ENCODE assay signal across 13 cellular contexts in genomic region chr6:13299403-13299821, GRCh38.
"Had no signal": no experiment of that assay in that cellular context is flagged by ENCODE, and none has a peak within 500 bp of the region (broad histone marks: within the 10 kb centered on the region; RNA-seq: fewer than 3 reads in every experiment).

No MANE protein-coding gene starts in this region.

- ATAC-seq: activated naive CD8-positive, alpha-beta T cell treated with anti-CD3 and anti-CD28 coated beads, Interleukin-2, amount 50 U/mL, for 24 hours; mucosa of descending colon; natural killer cell; upper lobe of right lung had no signal

- H3K27me3 ChIP-seq: dorsolateral prefrontal cortex, esophagus muscularis mucosa, sigmoid colon, upper lobe of right lung had no signal

- H3K27ac Mint-ChIP-seq: activated naive CD8-positive, alpha-beta T cell treated with anti-CD3 and anti-CD28 coated beads, Interleukin-2, amount 50 U/mL, for 24 hours had no signal

- H3K27ac ChIP-seq: esophagus muscularis mucosa, psoas muscle, sigmoid colon, upper lobe of right lung had no signal

- FAIRE-seq: astrocyte had no signal

- H3K9me3 Mint-ChIP-seq: activated naive CD8-positive, alpha-beta T cell treated with anti-CD3 and anti-CD28 coated beads, Interleukin-2, amount 50 U/mL, for 24 hours; natural killer cell; stimulated activated naive CD8-positive, alpha-beta T cell treated with anti-CD3 and anti-CD28 coated beads, Interleukin-15, Interleukin-2, amounts not matched to agents 100 ng/mL and 50 ng/mL, for 24 hours had no signal

- H3K4me3 Mint-ChIP-seq: activated naive CD8-positive, alpha-beta T cell treated with anti-CD3 and anti-CD28 coated beads, Interleukin-2, amount 50 U/mL, for 24 hours; natural killer cell; stimulated activated naive CD8-positive, alpha-beta T cell treated with anti-CD3 and anti-CD28 coated beads, Interleukin-15, Interleukin-2, amounts not matched to agents 100 ng/mL and 50 ng/mL, for 24 hours had no signal

- H3K27me3 Mint-ChIP-seq: activated naive CD8-positive, alpha-beta T cell treated with anti-CD3 and anti-CD28 coated beads, Interleukin-2, amount 50 U/mL, for 24 hours; stimulated activated naive CD8-positive, alpha-beta T cell treated with anti-CD3 and anti-CD28 coated beads, Interleukin-15, Interleukin-2, amounts not matched to agents 100 ng/mL and 50 ng/mL, for 24 hours had no signal

- H3K9me3 ChIP-seq: esophagus muscularis mucosa, mucosa of descending colon, psoas muscle, sigmoid colon, upper lobe of right lung had no signal

- DNase-seq: activated naive CD4-positive, alpha-beta T cell; activated naive CD8-positive, alpha-beta T cell treated with anti-CD3 and anti-CD28 coated beads, Interleukin-2, amount 50 U/mL, for 24 hours; dorsolateral prefrontal cortex; foreskin fibroblast; mucosa of descending colon; natural killer cell; psoas muscle; sigmoid colon; stimulated activated CD4-positive, alpha-beta T cell treated with anti-CD3 and anti-CD28 coated beads, Interleukin-12 subunit alpha, Interleukin-12 subunit beta, amount 100 ng/mL, for 4 hours; upper lobe of right lung had no signal

- H3K4me3 ChIP-seq: dorsolateral prefrontal cortex, esophagus muscularis mucosa, mucosa of descending colon, psoas muscle, sigmoid colon, upper lobe of right lung had no signal
